Comparison of ENCODE assay signal across 8 cellular contexts in the genomic region with DNA sequence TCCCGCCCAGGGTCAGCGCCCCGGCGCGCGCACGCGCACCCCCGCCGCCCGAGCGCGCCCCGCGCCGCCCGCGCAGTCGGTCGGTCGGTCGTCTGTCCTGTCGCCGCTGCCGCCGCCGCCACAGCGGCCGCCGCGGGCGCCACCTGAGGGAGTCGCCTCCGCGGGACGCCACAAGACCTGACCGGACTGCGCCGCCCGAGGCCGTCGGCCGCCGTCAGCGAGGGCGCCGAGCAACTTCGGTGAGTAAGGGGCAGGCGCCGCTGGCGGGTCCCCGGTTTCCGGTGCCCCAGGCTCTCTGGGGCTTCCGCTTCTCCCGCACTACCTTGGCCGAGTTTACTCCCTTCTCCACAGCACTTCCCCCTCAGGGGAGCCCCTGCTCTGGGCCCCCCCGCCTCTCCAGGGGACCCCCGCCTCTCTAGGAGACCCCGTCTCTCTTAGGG. TPM values are rescaled to one million over a fixed set of nuclear protein-coding genes. Genes with fewer than 3 reads are reported as not detected.
A peak's percentile ranks its signal among the peaks of the same experiment; 100 is the strongest.
DNase-seq lines count a peak whose midpoint lies in the region; ATAC-seq, FAIRE-seq and TF ChIP-seq lines count a peak whose summit lies in the region.

No MANE protein-coding gene starts in this region.

- TF ChIP-seq CTCF in heart right ventricle (IDR thresholded peaks at IDR 0.05) (no peak), gastroesophageal sphincter (IDR thresholded peaks at IDR 0.05) (no peak), gastrocnemius medialis (IDR thresholded peaks at IDR 0.05 in 4 of 5, conservative IDR thresholded peaks at IDR 0.05 in 1 of 5) (peak in 1 of 5 experiments; percentile 5)

- POLR2A ChIA-PET in activated CD8-positive, alpha-beta T cell treated with anti-CD3 and anti-CD28 coated beads, Interleukin-2, amount 10 ng/mL, durations not matched to agents 7 days and 5 days (lab: Charles Lee) = interaction anchor here (0.7 to 2.0 kb wide), 13 partner anchors 9 to 467 kb away, joined by 3 to 15 read pairs (median 4); partner anchors contain the start of genes COPE, GATAD2A, NDUFA13 and TSSK6

- peak in 1 of 2 donors; percentile 31 for DNase-seq in heart right ventricle
- no peak for DNase-seq in Right ventricle myocardium superior
- peak; percentile 67 for DNase-seq in activated CD8-positive, alpha-beta T cell treated with anti-CD3 and anti-CD28 coated beads, Interleukin-2, amount 10 ng/mL, durations not matched to agents 7 days and 5 days
- DNase-seq in gastrocnemius medialis = no peak
- DNase-seq in frontal cortex (ENCODE audit: low spot score in 2 of 2) = no peak
- DNase-seq in GF-D8 (lab: John Stamatoyannopoulos, UW) = no peak

- H3K4me3 ChIP-seq in heart right ventricle = peak overlapping the region; percentile 40 to 98 (median 88)
- peak overlapping the region; percentile 92 to 93 for H3K4me3 ChIP-seq in gastroesophageal sphincter
- H3K4me3 ChIP-seq in gastrocnemius medialis = peak overlapping the region; percentile 73 to 86 (median 77)

- CTCF ChIA-PET in activated CD8-positive, alpha-beta T cell treated with anti-CD3 and anti-CD28 coated beads, Interleukin-2, amount 10 ng/mL, durations not matched to agents 7 days and 5 days (lab: Charles Lee) = interaction anchor here (0.7 to 2.7 kb wide), 8 partner anchors 9 to 104 kb away, joined by 3 to 16 read pairs (median 3); no protein-coding TSS in a partner anchor

- H3K27ac Mint-ChIP-seq in IgD-negative memory B cell = peak overlapping the region; percentile 86 to 99 (median 99)
- H3K27ac Mint-ChIP-seq in activated CD8-positive, alpha-beta T cell treated with anti-CD3 and anti-CD28 coated beads, Interleukin-2, amount 10 ng/mL, durations not matched to agents 7 days and 5 days = peak overlapping the region; percentile 92

- no peaks in the 10 kb centered on the region for H3K36me3 Mint-ChIP-seq in IgD-negative memory B cell
- peaks cover 34% of the 10 kb centered on the region for H3K36me3 Mint-ChIP-seq in activated CD8-positive, alpha-beta T cell treated with anti-CD3 and anti-CD28 coated beads, Interleukin-2, amount 10 ng/mL, durations not matched to agents 7 days and 5 days (ENCODE audit: low read depth)

- no peaks in the 10 kb centered on the region for H3K9me3 Mint-ChIP-seq in IgD-negative memory B cell
- H3K9me3 Mint-ChIP-seq in activated CD8-positive, alpha-beta T cell treated with anti-CD3 and anti-CD28 coated beads, Interleukin-2, amount 10 ng/mL, durations not matched to agents 7 days and 5 days (ENCODE audit: insufficient read depth) = no peaks in the 10 kb centered on the region

- peak; percentile 45 to 67 for TF ChIP-seq POLR2A in gastroesophageal sphincter (IDR thresholded peaks at IDR 0.05)
- TF ChIP-seq POLR2A in gastrocnemius medialis (IDR thresholded peaks at IDR 0.05) = peak; percentile 22 to 61

- H3K27me3 ChIP-seq in heart right ventricle = no peaks in the 10 kb centered on the region
- no peaks in the 10 kb centered on the region for H3K27me3 ChIP-seq in gastroesophageal sphincter
- no peaks in the 10 kb centered on the region for H3K27me3 ChIP-seq in gastrocnemius medialis

- in situ Hi-C loops in gastrocnemius medialis (cut with MboI; ENCODE audit: low sequenced_read_pairs in 4 of 4) = loop anchor here in 1 of 4 donors (25.0 kb wide), 1 partner anchor 276 kb away; the partner anchor contains the start of genes ATP13A1 and ZNF101

- H3K4me3 Mint-ChIP-seq in IgD-negative memory B cell = peak overlapping the region; percentile 83 to 99 (median 92)
- peak overlapping the region; percentile 84 for H3K4me3 Mint-ChIP-seq in activated CD8-positive, alpha-beta T cell treated with anti-CD3 and anti-CD28 coated beads, Interleukin-2, amount 10 ng/mL, durations not matched to agents 7 days and 5 days

- 0% methylated on average over 44 to 59 of the region's 59 CpGs for WGBS in heart right ventricle, 2 donors
- WGBS in gastroesophageal sphincter (ENCODE audit: low coverage in 1 of 2), 2 donors = no CpG with 5 or more reads among the region's 59 CpGs

- intact Hi-C loops in heart right ventricle (cut with DNase I) (loop anchor here in 3 of 10 donors (1.0 to 5.0 kb wide), 4 partner anchors 19 to 101 kb away; partner anchors contain the start of gene GATAD2A (in 3 of the 3)), Right ventricle myocardium superior (cut with DNase I) (no loop called here), gastrocnemius medialis (cut with DNase I; ENCODE audit: low total_unique reads) (loop anchor here (1.0 to 5.0 kb wide), 2 partner anchors 19 to 106 kb away; partner anchors contain the start of gene GATAD2A)

- H3K4me1 Mint-ChIP-seq in IgD-negative memory B cell = peaks cover 22 to 32% (median 29%) of the 10 kb centered on the region in 3 donors
- peaks cover 50% of the 10 kb centered on the region for H3K4me1 Mint-ChIP-seq in activated CD8-positive, alpha-beta T cell treated with anti-CD3 and anti-CD28 coated beads, Interleukin-2, amount 10 ng/mL, durations not matched to agents 7 days and 5 days (ENCODE audit: low read depth)

- H3K9me3 ChIP-seq in heart right ventricle (no peaks in the 10 kb centered on the region), gastroesophageal sphincter (no peaks in the 10 kb centered on the region), gastrocnemius medialis (no peaks in the 10 kb centered on the region)

- no peak for FAIRE-seq in frontal cortex (lab: Jason Lieb, UNC)

- H3K4me1 ChIP-seq in heart right ventricle (peaks cover 9 to 64% (median 49%) of the 10 kb centered on the region in 9 donors), gastroesophageal sphincter (peaks cover 0 to 64% (median 11%) of the 10 kb centered on the region in 3 donors), gastrocnemius medialis (peaks cover 39 to 48% of the 10 kb centered on the region in 2 donors)

- ATAC-seq in heart right ventricle (peak in 1 of 8 donors; percentile 0), Right ventricle myocardium superior (ENCODE audit: poor library complexity) (no peak), gastroesophageal sphincter (no peak), gastrocnemius medialis (no peak)
- peak; percentile 31 for ATAC-seq in activated CD8-positive, alpha-beta T cell treated with anti-CD3 and anti-CD28 coated beads, Interleukin-2, amount 10 ng/mL, durations not matched to agents 7 days and 5 days

- no peaks in the 10 kb centered on the region for H3K27me3 Mint-ChIP-seq in IgD-negative memory B cell
- no peaks in the 10 kb centered on the region for H3K27me3 Mint-ChIP-seq in activated CD8-positive, alpha-beta T cell treated with anti-CD3 and anti-CD28 coated beads, Interleukin-2, amount 10 ng/mL, durations not matched to agents 7 days and 5 days (ENCODE audit: low read depth)

- no peak for TF ChIP-seq EP300 in gastroesophageal sphincter (IDR thresholded peaks at IDR 0.05)

- peak overlapping the region; percentile 25 to 96 (median 90) for H3K27ac ChIP-seq in heart right ventricle
- peak overlapping the region; percentile 68 to 89 (median 88) for H3K27ac ChIP-seq in gastroesophageal sphincter
- peak overlapping the region; percentile 81 to 89 (median 87) for H3K27ac ChIP-seq in gastrocnemius medialis

- H3K36me3 ChIP-seq in heart right ventricle = no peaks in the 10 kb centered on the region
- no peaks in the 10 kb centered on the region for H3K36me3 ChIP-seq in gastroesophageal sphincter
- no peaks in the 10 kb centered on the region for H3K36me3 ChIP-seq in gastrocnemius medialis

RNA-seq across cellular contexts. Expression of gene GATAD2A, which starts 19.6 kb away (rescaled TPM):
- total RNA-seq in heart right ventricle = 10 to 100 TPM; 22.1 to 48.5 (median 26.0) TPM
- polyA plus RNA-seq in heart right ventricle = 10 to 100 TPM in 1 of 2 donors, 1 to 10 TPM in 1; 7.5 to 13.3 TPM
- 24.3 TPM for total RNA-seq in Right ventricle myocardium superior
- 16.6 TPM for polyA plus RNA-seq in IgD-negative memory B cell
- total RNA-seq in activated CD8-positive, alpha-beta T cell treated with anti-CD3 and anti-CD28 coated beads, Interleukin-2, amount 10 ng/mL, durations not matched to agents 7 days and 5 days = 100 to 1,000 TPM; 180 TPM
- total RNA-seq in gastroesophageal sphincter = 10 to 100 TPM; 30.9 to 69.0 (median 36.6) TPM
- 10 to 100 TPM; 17.7 to 51.4 (median 40.1) TPM for total RNA-seq in gastrocnemius medialis
- total RNA-seq in frontal cortex = 7.7 TPM
